1 cellular context compared by ENCODE assay signal in the genomic region with DNA sequence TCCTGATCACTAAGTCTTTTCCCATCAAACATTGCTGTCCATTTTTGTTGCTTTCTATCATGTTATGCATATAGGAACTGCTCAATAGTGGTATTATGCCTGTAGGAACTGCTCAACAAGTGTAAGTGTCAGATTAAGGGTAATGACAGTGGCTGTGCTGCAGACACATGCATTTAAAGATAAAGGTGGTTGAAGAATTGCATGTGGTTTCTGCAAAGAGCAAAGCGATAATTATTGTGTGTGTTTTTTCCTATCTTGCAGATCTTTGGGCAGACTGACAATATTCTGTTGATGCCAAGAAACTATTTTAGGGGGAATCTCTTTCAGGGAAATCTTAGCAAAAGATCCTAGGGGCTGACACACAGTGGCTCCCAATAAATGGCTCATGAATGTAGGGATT.
A peak's percentile ranks its signal among the peaks of the same experiment; 100 is the strongest.
TF ChIP-seq lines count a peak whose summit lies in the region.

No MANE protein-coding gene starts in this region.

TF ChIP-seq in K562, 482 proteins besides CTCF, POLR2A, EP300 and RAD21 (continued from another document):
- TF ChIP-seq, protein P1, sequence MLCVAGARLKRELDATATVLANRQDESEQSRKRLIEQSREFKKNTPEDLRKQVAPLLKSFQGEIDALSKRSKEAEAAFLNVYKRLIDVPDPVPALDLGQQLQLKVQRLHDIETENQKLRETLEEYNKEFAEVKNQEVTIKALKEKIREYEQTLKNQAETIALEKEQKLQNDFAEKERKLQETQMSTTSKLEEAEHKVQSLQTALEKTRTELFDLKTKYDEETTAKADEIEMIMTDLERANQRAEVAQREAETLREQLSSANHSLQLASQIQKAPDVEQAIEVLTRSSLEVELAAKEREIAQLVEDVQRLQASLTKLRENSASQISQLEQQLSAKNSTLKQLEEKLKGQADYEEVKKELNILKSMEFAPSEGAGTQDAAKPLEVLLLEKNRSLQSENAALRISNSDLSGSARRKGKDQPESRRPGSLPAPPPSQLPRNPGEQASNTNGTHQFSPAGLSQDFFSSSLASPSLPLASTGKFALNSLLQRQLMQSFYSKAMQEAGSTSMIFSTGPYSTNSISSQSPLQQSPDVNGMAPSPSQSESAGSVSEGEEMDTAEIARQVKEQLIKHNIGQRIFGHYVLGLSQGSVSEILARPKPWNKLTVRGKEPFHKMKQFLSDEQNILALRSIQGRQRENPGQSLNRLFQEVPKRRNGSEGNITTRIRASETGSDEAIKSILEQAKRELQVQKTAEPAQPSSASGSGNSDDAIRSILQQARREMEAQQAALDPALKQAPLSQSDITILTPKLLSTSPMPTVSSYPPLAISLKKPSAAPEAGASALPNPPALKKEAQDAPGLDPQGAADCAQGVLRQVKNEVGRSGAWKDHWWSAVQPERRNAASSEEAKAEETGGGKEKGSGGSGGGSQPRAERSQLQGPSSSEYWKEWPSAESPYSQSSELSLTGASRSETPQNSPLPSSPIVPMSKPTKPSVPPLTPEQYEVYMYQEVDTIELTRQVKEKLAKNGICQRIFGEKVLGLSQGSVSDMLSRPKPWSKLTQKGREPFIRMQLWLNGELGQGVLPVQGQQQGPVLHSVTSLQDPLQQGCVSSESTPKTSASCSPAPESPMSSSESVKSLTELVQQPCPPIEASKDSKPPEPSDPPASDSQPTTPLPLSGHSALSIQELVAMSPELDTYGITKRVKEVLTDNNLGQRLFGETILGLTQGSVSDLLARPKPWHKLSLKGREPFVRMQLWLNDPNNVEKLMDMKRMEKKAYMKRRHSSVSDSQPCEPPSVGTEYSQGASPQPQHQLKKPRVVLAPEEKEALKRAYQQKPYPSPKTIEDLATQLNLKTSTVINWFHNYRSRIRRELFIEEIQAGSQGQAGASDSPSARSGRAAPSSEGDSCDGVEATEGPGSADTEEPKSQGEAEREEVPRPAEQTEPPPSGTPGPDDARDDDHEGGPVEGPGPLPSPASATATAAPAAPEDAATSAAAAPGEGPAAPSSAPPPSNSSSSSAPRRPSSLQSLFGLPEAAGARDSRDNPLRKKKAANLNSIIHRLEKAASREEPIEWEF (CRISPR knock-in tag; IDR thresholded peaks at IDR 0.05): no peak
- TF ChIP-seq NFIC (IDR thresholded peaks at IDR 0.05) (peak; percentile 82), CBFA2T2 (conservative IDR thresholded peaks at IDR 0.05) (peak; percentile 89), MTA1 (IDR thresholded peaks at IDR 0.05; ENCODE audit: borderline replicate concordance) (0 out of 2 replicates have a peak, but pooled peaks have one; percentile 46), STAT5A (IDR thresholded peaks at IDR 0.05; ENCODE audit: borderline replicate concordance, low read length) (peak; percentile 63; the same call in 1 of the 2 replicates), FOXM1 (IDR thresholded peaks at IDR 0.05; ENCODE audit: low read depth) (peak; percentile 51; the same call in 1 of the 2 replicates), FOXM1 (CRISPR knock-in tag; IDR thresholded peaks at IDR 0.05; ENCODE audit: low read depth) (no peak), PHF21A (IDR thresholded peaks at IDR 0.05; ENCODE audit: borderline replicate concordance, low read depth) (no peak), TCF3 (CRISPR knock-in tag; IDR thresholded peaks at IDR 0.05) (peak; percentile 92), SOX6 (IDR thresholded peaks at IDR 0.05) (peak; percentile 84), SMARCC2 (IDR thresholded peaks at IDR 0.05; ENCODE audit: low read depth) (peak; percentile 53; the same call in 1 of the 2 replicates), MTA2 (IDR thresholded peaks at IDR 0.05; ENCODE audit: low read depth) (peak; percentile 75), HDAC2 (IDR thresholded peaks at IDR 0.05) (peak; percentile 79; the same call in 1 of the 2 replicates), POLR2AphosphoS5 (IDR thresholded peaks at IDR 0.05; ENCODE audit: control insufficient read depth, insufficient read depth, low read depth, low read length) (peak; percentile 69; the same call in 1 of the 2 replicates), FOXJ2 (tag; IDR thresholded peaks at IDR 0.05) (no peak)
- TF ChIP-seq, protein P2, sequence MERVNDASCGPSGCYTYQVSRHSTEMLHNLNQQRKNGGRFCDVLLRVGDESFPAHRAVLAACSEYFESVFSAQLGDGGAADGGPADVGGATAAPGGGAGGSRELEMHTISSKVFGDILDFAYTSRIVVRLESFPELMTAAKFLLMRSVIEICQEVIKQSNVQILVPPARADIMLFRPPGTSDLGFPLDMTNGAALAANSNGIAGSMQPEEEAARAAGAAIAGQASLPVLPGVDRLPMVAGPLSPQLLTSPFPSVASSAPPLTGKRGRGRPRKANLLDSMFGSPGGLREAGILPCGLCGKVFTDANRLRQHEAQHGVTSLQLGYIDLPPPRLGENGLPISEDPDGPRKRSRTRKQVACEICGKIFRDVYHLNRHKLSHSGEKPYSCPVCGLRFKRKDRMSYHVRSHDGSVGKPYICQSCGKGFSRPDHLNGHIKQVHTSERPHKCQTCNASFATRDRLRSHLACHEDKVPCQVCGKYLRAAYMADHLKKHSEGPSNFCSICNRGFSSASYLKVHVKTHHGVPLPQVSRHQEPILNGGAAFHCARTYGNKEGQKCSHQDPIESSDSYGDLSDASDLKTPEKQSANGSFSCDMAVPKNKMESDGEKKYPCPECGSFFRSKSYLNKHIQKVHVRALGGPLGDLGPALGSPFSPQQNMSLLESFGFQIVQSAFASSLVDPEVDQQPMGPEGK (CRISPR knock-in tag; IDR thresholded peaks at IDR 0.05; ENCODE audit: borderline replicate concordance): no peak
TF ChIP-seq in K562: peak in this region for 46.
